ENCODE assay signal across 32 cellular contexts in the genomic region with DNA sequence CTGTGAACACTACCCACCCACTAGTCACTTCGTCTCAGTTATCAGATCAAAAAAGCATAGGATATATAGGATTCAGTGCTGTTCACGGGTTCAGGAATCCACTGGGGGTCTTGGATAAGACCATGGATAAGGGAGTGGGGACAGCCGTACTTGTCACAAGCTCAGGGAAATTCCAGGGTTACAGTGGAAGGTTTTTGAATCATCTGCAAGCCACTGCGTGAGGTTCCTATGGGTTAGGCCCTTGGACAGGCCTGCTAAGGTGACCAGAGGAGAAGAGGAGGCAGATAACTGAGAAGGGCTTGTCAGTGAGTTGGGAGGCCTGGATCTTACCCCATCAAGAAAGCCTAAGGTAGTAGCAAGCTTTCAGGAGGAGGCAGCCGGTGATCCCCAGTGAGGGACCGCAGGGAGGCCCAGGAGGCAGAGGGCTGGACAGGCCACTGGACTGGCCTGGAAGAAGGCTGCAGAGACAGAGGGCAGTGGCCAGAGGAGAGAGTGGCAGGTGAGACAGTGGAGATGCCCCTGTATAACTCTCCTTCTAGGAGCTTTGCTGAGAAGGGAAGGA. TPM values are rescaled to one million over a fixed set of nuclear protein-coding genes. Genes with fewer than 3 reads are reported as not detected.
DNase-seq lines count a peak whose midpoint lies in the region; ATAC-seq and FAIRE-seq lines count a peak whose summit lies in the region.
"Had no signal": no experiment of that assay in that cellular context is flagged by ENCODE, and none has a peak within 500 bp of the region (broad histone marks: within the 10 kb centered on the region; RNA-seq: fewer than 3 reads in every experiment).

No MANE protein-coding gene starts in this region.

- FAIRE-seq in HTR-8/SVneo (lab: Jason Lieb, UNC), result peak; percentile 16
- FAIRE-seq: A549, GM19239, H54, keratinocyte had no signal

- no peak for ATAC-seq in GM21737 (IDR thresholded peaks at IDR 0.05; ENCODE audit: unreplicated experiment)
- no peak for ATAC-seq in HG03196 (IDR thresholded peaks at IDR 0.05; ENCODE audit: unreplicated experiment)
- ATAC-seq: A549; activated CD4-positive, alpha-beta T cell treated with anti-CD3 and anti-CD28 coated beads for 36 hours; activated naive CD8-positive, alpha-beta T cell treated with anti-CD3 and anti-CD28 coated beads, Interleukin-2, amount 50 U/mL, for 24 hours; esophagus mucosa; left ventricle myocardium superior; naive thymus-derived CD4-positive, alpha-beta T cell; Panc1; stimulated activated naive B cell treated with anti-CD40 and anti-IgM and Interleukin-4, amounts not matched to agents 10 μg/mL and 1 μg/mL and 100 μg/mL, for 72 hours had no signal

- H3K9me3 Mint-ChIP-seq in activated naive CD4-positive, alpha-beta T cell treated with anti-CD3 and anti-CD28 coated beads, Interleukin-2, amount 50 U/mL, for 24 hours, result no peaks in the 10 kb centered on the region
- H3K9me3 Mint-ChIP-seq: activated naive CD8-positive, alpha-beta T cell treated with anti-CD3 and anti-CD28 coated beads, Interleukin-2, amount 50 U/mL, for 24 hours; CD4-positive, alpha-beta T cell; central memory CD8-positive, alpha-beta T cell; stimulated activated naive B cell treated with anti-CD40 and anti-IgM and Interleukin-4, amounts not matched to agents 10 μg/mL and 1 μg/mL and 100 μg/mL, for 72 hours had no signal

- H3K36me3 Mint-ChIP-seq in activated naive CD4-positive, alpha-beta T cell treated with anti-CD3 and anti-CD28 coated beads, Interleukin-2, amount 50 U/mL, for 24 hours, result no peaks in the 10 kb centered on the region
- H3K36me3 Mint-ChIP-seq: naive thymus-derived CD4-positive, alpha-beta T cell; stimulated activated naive B cell treated with anti-CD40 and anti-IgM and Interleukin-4, amounts not matched to agents 10 μg/mL and 1 μg/mL and 100 μg/mL, for 72 hours had no signal

- peak overlapping the region; percentile 52 for H3K27ac Mint-ChIP-seq in activated naive CD4-positive, alpha-beta T cell treated with anti-CD3 and anti-CD28 coated beads, Interleukin-2, amount 50 U/mL, for 24 hours
- H3K27ac Mint-ChIP-seq: activated CD4-positive, alpha-beta T cell treated with anti-CD3 and anti-CD28 coated beads for 36 hours; activated naive CD8-positive, alpha-beta T cell treated with anti-CD3 and anti-CD28 coated beads, Interleukin-2, amount 50 U/mL, for 24 hours; CD4-positive, alpha-beta T cell; stimulated activated naive B cell treated with anti-CD40 and anti-IgM and Interleukin-4, amounts not matched to agents 10 μg/mL and 1 μg/mL and 100 μg/mL, for 72 hours had no signal

- DNase-seq in activated naive CD4-positive, alpha-beta T cell (lab: John Stamatoyannopoulos, UW), result no peak
- no peak for DNase-seq in HTR-8/SVneo (ENCODE audit: insufficient read length, low spot score)
- peak; percentile 68 for DNase-seq in mesenteric fat pad (ENCODE audit: low spot score)
- peak; percentile 29 for DNase-seq in ureter (ENCODE audit: low spot score)
- no peak for DNase-seq in NCI-H345 treated with DMSO at 0.1 percent for 48 hours (lab: John Stamatoyannopoulos, UW; ENCODE audit: unreplicated experiment)
- DNase-seq: activated CD4-positive, alpha-beta T cell treated with anti-CD3 and anti-CD28 coated beads for 36 hours; activated CD8-positive, alpha-beta memory T cell treated with anti-CD3 and anti-CD28 coated beads for 24 hours; activated gamma-delta T cell treated with Interleukin-2 at 50 U/mL for 16 hours; activated naive CD8-positive, alpha-beta T cell treated with anti-CD3 and anti-CD28 coated beads, Interleukin-2, amount 50 U/mL, for 24 hours; CD4-positive, alpha-beta T cell; dermis blood vessel endothelial cell; foreskin fibroblast; Kasumi-1; left ventricle myocardium superior; naive thymus-derived CD4-positive, alpha-beta T cell; NCI-H1436 treated with DMSO at 0.1 percent for 48 hours; NCI-H2107; NCI-H345; SHP77 treated with DMSO at 0.1 percent for 48 hours; stimulated activated naive B cell treated with anti-CD40 and anti-IgM and Interleukin-4, amounts not matched to agents 10 μg/mL and 1 μg/mL and 100 μg/mL, for 72 hours; substantia nigra; upper lobe of left lung had no signal

- H3K4me3 Mint-ChIP-seq in activated naive CD4-positive, alpha-beta T cell treated with anti-CD3 and anti-CD28 coated beads, Interleukin-2, amount 50 U/mL, for 24 hours, result no peak overlapping the region
- H3K4me3 Mint-ChIP-seq: activated CD4-positive, alpha-beta T cell treated with anti-CD3 and anti-CD28 coated beads for 36 hours; activated naive CD8-positive, alpha-beta T cell treated with anti-CD3 and anti-CD28 coated beads, Interleukin-2, amount 50 U/mL, for 24 hours; CD4-positive, alpha-beta T cell; central memory CD8-positive, alpha-beta T cell; naive thymus-derived CD4-positive, alpha-beta T cell; stimulated activated naive B cell treated with anti-CD40 and anti-IgM and Interleukin-4, amounts not matched to agents 10 μg/mL and 1 μg/mL and 100 μg/mL, for 72 hours had no signal

- peaks cover 8% of the 10 kb centered on the region for H3K4me1 Mint-ChIP-seq in activated naive CD4-positive, alpha-beta T cell treated with anti-CD3 and anti-CD28 coated beads, Interleukin-2, amount 50 U/mL, for 24 hours
- H3K4me1 Mint-ChIP-seq: stimulated activated naive B cell treated with anti-CD40 and anti-IgM and Interleukin-4, amounts not matched to agents 10 μg/mL and 1 μg/mL and 100 μg/mL, for 72 hours had no signal

- no peaks in the 10 kb centered on the region for H3K27me3 Mint-ChIP-seq in activated naive CD4-positive, alpha-beta T cell treated with anti-CD3 and anti-CD28 coated beads, Interleukin-2, amount 50 U/mL, for 24 hours
- H3K27me3 Mint-ChIP-seq: activated CD4-positive, alpha-beta T cell treated with anti-CD3 and anti-CD28 coated beads for 36 hours; CD4-positive, alpha-beta T cell had no signal

RNA-seq across cellular contexts. Expression of a gene that starts 27.3 kb away (rescaled TPM):
- total RNA-seq in mesenteric fat pad (42.0 TPM), ureter (10.0 TPM)
- total RNA-seq: dermis blood vessel endothelial cell had no signal

RNA-seq across cellular contexts. Expression of a gene that starts 53.3 kb away (rescaled TPM):
- 3.8 TPM for total RNA-seq in mesenteric fat pad
- total RNA-seq in ureter, result 9.2 TPM
- total RNA-seq: CD4-positive, alpha-beta T cell; naive thymus-derived CD4-positive, alpha-beta T cell had no signal

Comparison
In these comparisons a context has a peak if more than half of its experiments do, and no peak if none do; other contexts are left out.
1. DNase-seq: peak in mesenteric fat pad (single experiment) and ureter (single experiment); none in activated naive CD4-positive, alpha-beta T cell (0 of 4), HTR-8/SVneo (single experiment) and NCI-H345 treated with DMSO at 0.1 percent for 48 hours (single experiment).